14 cellular contexts compared by ENCODE assay signal in genomic region chr20:35610833-35611427, GRCh38.
"Had no signal": no experiment of that assay in that cellular context is flagged by ENCODE, and none has a peak within 500 bp of the region (broad histone marks: within the 10 kb centered on the region; RNA-seq: fewer than 3 reads in every experiment).

No MANE protein-coding gene starts in this region.

- H2AFZ ChIP-seq: neural progenitor cell had no signal

- H3K36me3 ChIP-seq: cardiac muscle cell, colonic mucosa, gastroesophageal sphincter, left ventricle myocardium inferior, neural progenitor cell, pancreas, thyroid gland had no signal

- ATAC-seq: gastroesophageal sphincter; stimulated activated naive CD8-positive, alpha-beta T cell treated with anti-CD3 and anti-CD28 coated beads, Interleukin-15, amount 100 ng/mL, for 72 hours had no signal

- DNase-seq: activated CD4-positive, alpha-beta T cell treated with anti-CD3 and anti-CD28 coated beads, Interleukin-2, amount 50 U/mL, for 48 hours; activated naive CD8-positive, alpha-beta T cell treated with anti-CD3 and anti-CD28 coated beads, Interleukin-2, amount 10 ng/mL, durations not matched to agents 7 days and 5 days; activated T-cell treated with anti-CD3 and anti-CD28 coated beads, Interleukin-2, amount 50 U/mL, for 48 hours; colonic mucosa; left ventricle myocardium inferior; mesendoderm; pancreas; stimulated activated CD4-positive, alpha-beta T cell treated with anti-CD3 and anti-CD28 coated beads, Interleukin-4, amount 100 ng/mL, for 1 hour; stimulated activated naive CD8-positive, alpha-beta T cell treated with anti-CD3 and anti-CD28 coated beads, Interleukin-15, amount 100 ng/mL, for 72 hours; T-helper 2 cell; thyroid gland had no signal

- H3K4me3 Mint-ChIP-seq: activated naive CD8-positive, alpha-beta T cell treated with anti-CD3 and anti-CD28 coated beads, Interleukin-2, amount 10 ng/mL, durations not matched to agents 7 days and 5 days; neural progenitor cell; stimulated activated naive CD8-positive, alpha-beta T cell treated with anti-CD3 and anti-CD28 coated beads, Interleukin-15, amount 100 ng/mL, for 72 hours had no signal

- H3K9me3 ChIP-seq: colonic mucosa, gastroesophageal sphincter, left ventricle myocardium inferior, pancreas, thyroid gland had no signal

- H3K27me3 ChIP-seq: cardiac muscle cell, colonic mucosa, gastroesophageal sphincter, pancreas, thyroid gland had no signal

- H3K4me3 ChIP-seq: cardiac muscle cell, colonic mucosa, gastroesophageal sphincter, left ventricle myocardium inferior, neural progenitor cell, pancreas, thyroid gland had no signal

- H3K9me3 Mint-ChIP-seq: activated naive CD8-positive, alpha-beta T cell treated with anti-CD3 and anti-CD28 coated beads, Interleukin-2, amount 10 ng/mL, durations not matched to agents 7 days and 5 days; neural progenitor cell; stimulated activated naive CD8-positive, alpha-beta T cell treated with anti-CD3 and anti-CD28 coated beads, Interleukin-15, amount 100 ng/mL, for 72 hours had no signal

- H3K4me1 ChIP-seq: colonic mucosa, neural progenitor cell had no signal

- H3K27ac Mint-ChIP-seq: activated naive CD8-positive, alpha-beta T cell treated with anti-CD3 and anti-CD28 coated beads, Interleukin-2, amount 10 ng/mL, durations not matched to agents 7 days and 5 days; neural progenitor cell; stimulated activated naive CD8-positive, alpha-beta T cell treated with anti-CD3 and anti-CD28 coated beads, Interleukin-15, amount 100 ng/mL, for 72 hours had no signal

- H3K9ac ChIP-seq: neural progenitor cell had no signal

- H3K36me3 Mint-ChIP-seq: neural progenitor cell had no signal

- H3K27ac ChIP-seq: cardiac muscle cell, colonic mucosa, gastroesophageal sphincter, left ventricle myocardium inferior, neural progenitor cell, pancreas, thyroid gland had no signal

- H3K4me2 ChIP-seq: neural progenitor cell had no signal

- H3K27me3 Mint-ChIP-seq: stimulated activated naive CD8-positive, alpha-beta T cell treated with anti-CD3 and anti-CD28 coated beads, Interleukin-15, amount 100 ng/mL, for 72 hours had no signal
